In genomic region chr7:79876769-79877362, GRCh38 we compare ENCODE assay signal across 13 cellular contexts.
DNase-seq lines count a peak whose midpoint lies in the region; ATAC-seq and TF ChIP-seq lines count a peak whose summit lies in the region.
"Had no signal": no experiment of that assay in that cellular context is flagged by ENCODE, and none has a peak within 500 bp of the region (broad histone marks: within the 10 kb centered on the region; RNA-seq: fewer than 3 reads in every experiment).

No MANE protein-coding gene starts in this region.

- H3K4me2 ChIP-seq in hepatocyte = no peak overlapping the region

- H3K27ac ChIP-seq in foreskin keratinocyte = no peak overlapping the region
- no peak overlapping the region for H3K27ac ChIP-seq in hepatocyte
- H3K27ac ChIP-seq: Peyer's patch, VCaP had no signal

- H3K27me3 ChIP-seq in foreskin keratinocyte = peaks cover 74% of the 10 kb centered on the region
- H3K27me3 ChIP-seq in hepatocyte = no peaks in the 10 kb centered on the region
- H3K27me3 ChIP-seq: Peyer's patch had no signal

- H3K9me3 ChIP-seq in hepatocyte (ENCODE audit: low read depth) = no peaks in the 10 kb centered on the region
- H3K9me3 ChIP-seq: Peyer's patch had no signal

- H3K4me1 ChIP-seq in foreskin keratinocyte (no peaks in the 10 kb centered on the region), hepatocyte (ENCODE audit: insufficient read depth) (no peaks in the 10 kb centered on the region)
- H3K4me1 ChIP-seq: Peyer's patch had no signal

- no peaks in the 10 kb centered on the region for H3K79me2 ChIP-seq in hepatocyte

- no peak overlapping the region for H3K4me3 ChIP-seq in AG10803 (ENCODE audit: low read length)
- H3K4me3 ChIP-seq in hepatocyte = no peak overlapping the region
- H3K4me3 ChIP-seq: Peyer's patch had no signal

- no peaks in the 10 kb centered on the region for H4K20me1 ChIP-seq in hepatocyte (ENCODE audit: insufficient read depth, poor library complexity, severe bottlenecking)

- ATAC-seq in foreskin keratinocyte (peak; percentile 87), HG02610 (IDR thresholded peaks at IDR 0.05; ENCODE audit: unreplicated experiment) (no peak)

- TF ChIP-seq CTCF in AG10803 (conservative IDR thresholded peaks at IDR 0.05; ENCODE audit: low read length) (no peak), foreskin keratinocyte (conservative IDR thresholded peaks at IDR 0.05) (no peak), hepatocyte (IDR thresholded peaks at IDR 0.05; ENCODE audit: poor library complexity) (no peak)

- no peak overlapping the region for H2AFZ ChIP-seq in hepatocyte

- no peaks in the 10 kb centered on the region for H3K9me2 ChIP-seq in hepatocyte (replicated peaks; ENCODE audit: insufficient read depth)

- 94% methylated on average over 7 of the region's 7 CpGs for WGBS in hepatocyte (ENCODE audit: low lambda C conversion rate, missing lambda C conversion rate)

- DNase-seq in AG10803 (ENCODE audit: low read depth) = peak; percentile 55
- DNase-seq in HS-27A (ENCODE audit: low read depth) = peak; percentile 79
- peak; percentile 37 for DNase-seq in T1000 (lab: John Stamatoyannopoulos, UW)
- peak; percentile 50 to 83 for DNase-seq in foreskin keratinocyte
- no peak for DNase-seq in head of caudate nucleus
- DNase-seq in hepatocyte (ENCODE audit: low spot score) = no peak
- no peak for DNase-seq in NCI-H1436 treated with DMSO at 0.1 percent for 48 hours (lab: John Stamatoyannopoulos, UW)
- DNase-seq: activated T-cell treated with anti-CD3 and anti-CD28 coated beads, Interleukin-2, amount 50 U/mL, for 24 hours; kidney glomerular epithelial cell; Peyer's patch; substantia nigra had no signal

- H3K36me3 ChIP-seq in hepatocyte (replicated peaks; ENCODE audit: insufficient read depth, low read depth) = no peaks in the 10 kb centered on the region
- H3K36me3 ChIP-seq: Peyer's patch had no signal

- intact Hi-C loops in head of caudate nucleus (cut with DNase I) = no loop called here

Comparison
In these comparisons a context has a peak if more than half of its experiments do, and no peak if none do; other contexts are left out.
1. DNase-seq: peak in AG10803 (single experiment), HS-27A (single experiment), T1000 (single experiment) and foreskin keratinocyte (2 of 2); none in head of caudate nucleus (0 of 42), hepatocyte (single experiment) and NCI-H1436 treated with DMSO at 0.1 percent for 48 hours (single experiment).